1 cellular context compared by ENCODE assay signal in the genomic region with DNA sequence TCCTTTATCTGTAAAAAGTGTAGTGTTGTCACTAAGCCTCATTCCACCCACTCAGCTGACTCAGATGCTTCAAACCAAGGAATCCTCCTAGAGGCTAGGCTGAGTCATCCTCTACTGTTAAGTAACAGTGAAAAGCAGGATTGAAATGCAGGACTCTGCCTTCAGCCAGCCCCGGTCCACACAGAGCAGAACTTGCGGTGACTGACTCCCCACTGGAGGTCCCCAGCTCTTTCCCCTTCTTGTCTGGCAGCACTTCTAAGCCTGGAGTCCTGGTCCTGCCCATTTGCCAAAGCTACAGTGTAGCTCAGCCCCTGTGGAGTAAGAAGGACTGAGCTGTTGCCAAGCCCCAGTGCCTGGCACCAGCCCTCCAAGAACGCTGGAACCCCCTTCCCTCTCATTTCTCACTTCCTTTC.
TF ChIP-seq lines count a peak whose summit lies in the region.

No MANE protein-coding gene starts in this region.

TF ChIP-seq in SK-N-SH treated with all-trans-retinoic acid at 6 μM for 48 hours, 23 proteins besides CTCF, POLR2A, EP300 and RAD21 (continued from another document):
- TF ChIP-seq, protein P1, sequence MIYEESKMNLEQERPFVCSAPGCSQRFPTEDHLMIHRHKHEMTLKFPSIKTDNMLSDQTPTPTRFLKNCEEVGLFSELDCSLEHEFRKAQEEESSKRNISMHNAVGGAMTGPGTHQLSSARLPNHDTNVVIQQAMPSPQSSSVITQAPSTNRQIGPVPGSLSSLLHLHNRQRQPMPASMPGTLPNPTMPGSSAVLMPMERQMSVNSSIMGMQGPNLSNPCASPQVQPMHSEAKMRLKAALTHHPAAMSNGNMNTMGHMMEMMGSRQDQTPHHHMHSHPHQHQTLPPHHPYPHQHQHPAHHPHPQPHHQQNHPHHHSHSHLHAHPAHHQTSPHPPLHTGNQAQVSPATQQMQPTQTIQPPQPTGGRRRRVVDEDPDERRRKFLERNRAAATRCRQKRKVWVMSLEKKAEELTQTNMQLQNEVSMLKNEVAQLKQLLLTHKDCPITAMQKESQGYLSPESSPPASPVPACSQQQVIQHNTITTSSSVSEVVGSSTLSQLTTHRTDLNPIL (CRISPR knock-in tag; IDR thresholded peaks at IDR 0.05; ENCODE audit: low read depth): no peak
- TF ChIP-seq ZC3H10 (CRISPR knock-in tag; IDR thresholded peaks at IDR 0.05) (no peak), GLIS3 (CRISPR knock-in tag; IDR thresholded peaks at IDR 0.05) (no peak), ZFP3 (CRISPR knock-in tag; IDR thresholded peaks at IDR 0.05) (no peak), SNAI2 (CRISPR knock-in tag; IDR thresholded peaks at IDR 0.05) (no peak), TCF4 (CRISPR knock-in tag; IDR thresholded peaks at IDR 0.05; ENCODE audit: borderline replicate concordance) (no peak), ARNTL (CRISPR knock-in tag; IDR thresholded peaks at IDR 0.05; ENCODE audit: borderline replicate concordance, low read depth) (no peak)
